Comparison of ENCODE assay signal across 15 cellular contexts in genomic region chrX:115047181-115047580, GRCh38. TPM values are rescaled to one million over a fixed set of nuclear protein-coding genes. Genes with fewer than 3 reads are reported as not detected.
DNase-seq lines count a peak whose midpoint lies in the region; FAIRE-seq and TF ChIP-seq lines count a peak whose summit lies in the region.
"Had no signal": no experiment of that assay in that cellular context is flagged by ENCODE, and none has a peak within 500 bp of the region (broad histone marks: within the 10 kb centered on the region; RNA-seq: fewer than 3 reads in every experiment).

No MANE protein-coding gene starts in this region.

- no peaks in the 10 kb centered on the region for H3K27me3 Mint-ChIP-seq in astrocyte (ENCODE audit: low read depth, unreplicated experiment)

- DNase-seq in GM03348 (ENCODE audit: low spot score) (peak; percentile 19), astrocyte (ENCODE audit: low read depth) (peak; percentile 45), iris pigment epithelial cell (ENCODE audit: low read depth) (peak; percentile 49), stromal cell of bone marrow (ENCODE audit: low read depth) (peak; percentile 23), ecto neural progenitor cell (ENCODE audit: low spot score) (no peak), activated gamma-delta T cell (lab: John Stamatoyannopoulos, UW) (no peak), CD1c-positive myeloid dendritic cell (ENCODE audit: extremely low spot score) (no peak)
- DNase-seq: ACHN, DMS153, NCI-H1417 treated with DMSO at 0.1 percent for 48 hours, NCI-H2029 treated with DMSO at 0.1 percent for 48 hours, NCI-H510A treated with DMSO at 0.1 percent for 48 hours, SIG-M5 had no signal

- H3K9me3 Mint-ChIP-seq in astrocyte (ENCODE audit: unreplicated experiment) = no peaks in the 10 kb centered on the region

- no peaks in the 10 kb centered on the region for H3K79me2 ChIP-seq in astrocyte (ENCODE audit: insufficient read depth, low read length)

- no peak overlapping the region for H3K9ac ChIP-seq in astrocyte (ENCODE audit: low read length)

- no peaks in the 10 kb centered on the region for H3K4me1 ChIP-seq in astrocyte (ENCODE audit: insufficient read depth, low read length)

- no peaks in the 10 kb centered on the region for H3K27me3 ChIP-seq in astrocyte (ENCODE audit: insufficient read depth, low read length)

- no peaks in the 10 kb centered on the region for H3K4me1 Mint-ChIP-seq in astrocyte (ENCODE audit: low read depth, unreplicated experiment)

- no peak overlapping the region for H3K27ac ChIP-seq in astrocyte (ENCODE audit: low read depth, low read length)

- no peaks in the 10 kb centered on the region for H3K9me3 ChIP-seq in astrocyte (ENCODE audit: insufficient read depth, low read depth, low read length)

- H3K36me3 Mint-ChIP-seq in astrocyte (ENCODE audit: low read depth, unreplicated experiment) = no peaks in the 10 kb centered on the region

- H3K4me3 Mint-ChIP-seq in astrocyte (ENCODE audit: unreplicated experiment) = no peak overlapping the region

- peak overlapping the region; percentile 14 for H3K27ac Mint-ChIP-seq in astrocyte (ENCODE audit: unreplicated experiment)

- no peak for TF ChIP-seq CTCF in astrocyte (IDR thresholded peaks at IDR 0.05; ENCODE audit: insufficient read depth, low read depth, low read length)

- peak; percentile 95 for FAIRE-seq in astrocyte (lab: Jason Lieb, UNC)
- FAIRE-seq: GM12878, GM19239 had no signal

- H3K4me3 ChIP-seq in astrocyte (ENCODE audit: insufficient read depth, low read depth, low read length) = no peak overlapping the region
- H3K4me3 ChIP-seq: GM12878 had no signal

- no peaks in the 10 kb centered on the region for H3K36me3 ChIP-seq in astrocyte (ENCODE audit: insufficient read depth, low read length)

- H4K20me1 ChIP-seq in astrocyte (ENCODE audit: insufficient read depth, low read length) = no peaks in the 10 kb centered on the region

- no peak overlapping the region for H2AFZ ChIP-seq in astrocyte (ENCODE audit: low read depth, low read length)

- H3K4me2 ChIP-seq in astrocyte (ENCODE audit: low read length) = no peak overlapping the region

RNA-seq across cellular contexts. Expression of gene IL13RA2, which starts 29.8 kb away (rescaled TPM):
- not detected in 2 replicates for total RNA-seq in astrocyte
- total RNA-seq: GM12878 had no signal

Comparison
In these comparisons a context has a peak if more than half of its experiments do, and no peak if none do; other contexts are left out.
1. DNase-seq: peak in GM03348 (single experiment), astrocyte (single experiment), iris pigment epithelial cell (single experiment) and stromal cell of bone marrow (single experiment); none in ecto neural progenitor cell (single experiment), activated gamma-delta T cell (single experiment) and CD1c-positive myeloid dendritic cell (single experiment).